ENCODE assay signal across 17 cellular contexts in the genomic region with DNA sequence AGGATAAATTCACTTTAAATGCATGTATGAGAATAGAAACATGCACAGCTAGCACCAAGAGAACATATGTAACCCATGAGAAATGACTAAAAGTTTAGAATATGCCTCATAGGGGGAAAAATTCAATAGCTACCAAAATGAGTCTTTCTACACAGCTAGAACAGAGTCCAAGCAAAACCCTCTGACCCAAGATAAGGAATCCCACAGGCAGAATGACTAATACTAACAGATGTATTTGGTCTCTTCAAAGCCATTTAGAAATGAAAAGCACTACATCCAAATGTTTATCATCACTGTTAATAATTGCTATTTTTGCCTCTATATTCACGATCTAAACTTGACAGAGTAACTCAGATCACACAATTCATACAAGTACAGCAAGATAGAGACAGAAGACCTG. TPM values are rescaled to one million over a fixed set of nuclear protein-coding genes. Genes with fewer than 3 reads are reported as not detected.
DNase-seq lines count a peak whose midpoint lies in the region; ATAC-seq and TF ChIP-seq lines count a peak whose summit lies in the region.
"Had no signal": no experiment of that assay in that cellular context is flagged by ENCODE, and none has a peak within 500 bp of the region (broad histone marks: within the 10 kb centered on the region; RNA-seq: fewer than 3 reads in every experiment).

No MANE protein-coding gene starts in this region.

- no peak overlapping the region for H3K27ac Mint-ChIP-seq in activated CD4-positive, alpha-beta T cell treated with anti-CD3 and anti-CD28 coated beads for 36 hours
- H3K27ac Mint-ChIP-seq: activated CD8-positive, alpha-beta memory T cell treated with anti-CD3 and anti-CD28 coated beads, Interleukin-2, amount 10 ng/mL, durations not matched to agents 7 days and 5 days; activated naive CD8-positive, alpha-beta T cell; nephron had no signal

- POLR2A ChIA-PET in activated CD4-positive, alpha-beta T cell treated with anti-CD3 and anti-CD28 coated beads for 36 hours (lab: Charles Lee) = no interaction called here
- POLR2A ChIA-PET in SK-N-SH (lab: Yijun Ruan, JAX) = no interaction called here

- no peaks in the 10 kb centered on the region for H4K20me1 ChIP-seq in SK-N-SH (ENCODE audit: insufficient read depth)
- no peaks in the 10 kb centered on the region for H4K20me1 ChIP-seq in smooth muscle cell (ENCODE audit: low read depth)

- no peak overlapping the region for H3K4me3 Mint-ChIP-seq in activated CD4-positive, alpha-beta T cell treated with anti-CD3 and anti-CD28 coated beads for 36 hours
- H3K4me3 Mint-ChIP-seq: activated CD8-positive, alpha-beta memory T cell treated with anti-CD3 and anti-CD28 coated beads, Interleukin-2, amount 10 ng/mL, durations not matched to agents 7 days and 5 days; activated naive CD8-positive, alpha-beta T cell; nephron had no signal

- H3K9ac ChIP-seq in SK-N-SH (no peak overlapping the region), smooth muscle cell (ENCODE audit: low read depth) (peak overlapping the region; percentile 17)

- ATAC-seq in activated CD4-positive, alpha-beta T cell treated with anti-CD3 and anti-CD28 coated beads for 36 hours = peak; percentile 30
- no peak for ATAC-seq in left colon
- ATAC-seq: activated CD8-positive, alpha-beta memory T cell treated with anti-CD3 and anti-CD28 coated beads, Interleukin-2, amount 10 ng/mL, durations not matched to agents 7 days and 5 days had no signal

- intact Hi-C loops in activated CD4-positive, alpha-beta T cell treated with anti-CD3 and anti-CD28 coated beads for 36 hours (cut with DNase I, micrococcal nuclease) = no loop called here
- intact Hi-C loops in left colon (cut with DNase I, micrococcal nuclease) = no loop called here

- WGBS in SK-N-SH (ENCODE audit: low lambda C conversion rate) = 6% methylated on average over 1 of the region's 1 CpG
- 9% methylated on average over 1 of the region's 1 CpG for WGBS in smooth muscle cell (ENCODE audit: low lambda C conversion rate)

- TF ChIP-seq EP300 in SK-N-SH (IDR thresholded peaks at IDR 0.05; ENCODE audit: borderline replicate concordance in 1 of 2, low read depth in 1 of 2, low read length in 1 of 2) = peak in 1 of 2 experiments; percentile 71; a peak in 2 of 4 replicates

- TF ChIP-seq CTCF in SK-N-SH (IDR thresholded peaks at IDR 0.05) (no peak), smooth muscle cell (IDR thresholded peaks at IDR 0.05; ENCODE audit: borderline replicate concordance, insufficient read depth, poor library complexity, severe bottlenecking) (no peak)

- TF ChIP-seq RAD21 in SK-N-SH (IDR thresholded peaks at IDR 0.05; ENCODE audit: low read length) = no peak

- CTCF ChIA-PET in activated CD4-positive, alpha-beta T cell treated with anti-CD3 and anti-CD28 coated beads for 36 hours (lab: Charles Lee) = interaction anchor here (0.7 kb wide), 1 partner anchor 36 kb away, joined by 3 read pairs; no protein-coding TSS in a partner anchor
- CTCF ChIA-PET in SK-N-SH (lab: Yijun Ruan, JAX) = interaction anchor here (0.7 to 1.4 kb wide), 4 partner anchors 13 to 335 kb away, joined by 3 to 6 read pairs (median 4); partner anchors contain the start of gene SRGAP1

- H3K4me1 ChIP-seq in SK-N-SH (ENCODE audit: control insufficient read depth in 1 of 2, insufficient read depth in 2 of 2, low read depth in 1 of 2, low read length in 1 of 2) (peaks cover 3 to 27% of the 10 kb centered on the region in 2 experiments), smooth muscle cell (ENCODE audit: low read depth) (peaks cover 6% of the 10 kb centered on the region)

- H3K79me2 ChIP-seq in SK-N-SH (ENCODE audit: insufficient read depth) (no peaks in the 10 kb centered on the region), smooth muscle cell (ENCODE audit: low read depth) (no peaks in the 10 kb centered on the region)

- no peaks in the 10 kb centered on the region for H3K4me1 Mint-ChIP-seq in activated CD4-positive, alpha-beta T cell treated with anti-CD3 and anti-CD28 coated beads for 36 hours
- H3K4me1 Mint-ChIP-seq: activated CD8-positive, alpha-beta memory T cell treated with anti-CD3 and anti-CD28 coated beads, Interleukin-2, amount 10 ng/mL, durations not matched to agents 7 days and 5 days had no signal

- H2AFZ ChIP-seq in SK-N-SH (ENCODE audit: low read depth) = no peak overlapping the region; the same call in 1 of the 2 replicates
- H2AFZ ChIP-seq in smooth muscle cell (ENCODE audit: low read depth) = no peak overlapping the region

- no peaks in the 10 kb centered on the region for H3K27me3 Mint-ChIP-seq in activated CD4-positive, alpha-beta T cell treated with anti-CD3 and anti-CD28 coated beads for 36 hours
- H3K27me3 Mint-ChIP-seq: activated CD8-positive, alpha-beta memory T cell treated with anti-CD3 and anti-CD28 coated beads, Interleukin-2, amount 10 ng/mL, durations not matched to agents 7 days and 5 days; activated naive CD8-positive, alpha-beta T cell had no signal

- no peaks in the 10 kb centered on the region for H3K27me3 ChIP-seq in SK-N-SH (ENCODE audit: insufficient read depth)
- no peaks in the 10 kb centered on the region for H3K27me3 ChIP-seq in smooth muscle cell (ENCODE audit: low read depth)
- H3K27me3 ChIP-seq: SJCRH30 had no signal

- H3F3A ChIP-seq in SK-N-SH (replicated peaks; ENCODE audit: insufficient read depth) (peaks cover 48% of the 10 kb centered on the region), smooth muscle cell (ENCODE audit: low read depth) (peaks cover 27% of the 10 kb centered on the region)

- H3K36me3 Mint-ChIP-seq in activated CD4-positive, alpha-beta T cell treated with anti-CD3 and anti-CD28 coated beads for 36 hours (ENCODE audit: low read depth) = peaks cover 4% of the 10 kb centered on the region
- H3K36me3 Mint-ChIP-seq: activated CD8-positive, alpha-beta memory T cell treated with anti-CD3 and anti-CD28 coated beads, Interleukin-2, amount 10 ng/mL, durations not matched to agents 7 days and 5 days had no signal

- H3K27ac ChIP-seq in SK-N-SH (ENCODE audit: low read depth in 2 of 2, low read length in 1 of 2) (peak overlapping the region in 1 of 2 experiments; percentile 75; a peak in 2 of 4 replicates), smooth muscle cell (ENCODE audit: low read depth) (peak overlapping the region; percentile 80)
- H3K27ac ChIP-seq: 22Rv1, SJCRH30 had no signal

- DNase-seq in activated CD4-positive, alpha-beta T cell treated with anti-CD3 and anti-CD28 coated beads for 36 hours = no peak
- DNase-seq in activated CD4-positive, alpha-beta T cell treated with anti-CD3 and anti-CD28 coated beads, Interleukin-2, amount 50 U/mL, for 1 hour = no peak
- DNase-seq in SK-N-SH (no peak), fibroblast of peridontal ligament (ENCODE audit: extremely low read depth) (peak; percentile 83), smooth muscle cell (lab: John Stamatoyannopoulos, UW; ENCODE audit: unreplicated experiment) (no peak), NCI-H510A treated with DMSO at 0.1 percent for 48 hours (lab: John Stamatoyannopoulos, UW) (no peak), left colon (no peak), RPMI8226 (no peak)
- DNase-seq: activated CD8-positive, alpha-beta memory T cell treated with anti-CD3 and anti-CD28 coated beads, Interleukin-2, amount 10 ng/mL, durations not matched to agents 7 days and 5 days; cortex of kidney; foreskin melanocyte; NCI-H1417 treated with DMSO at 0.1 percent for 48 hours; NCI-H446 treated with DMSO at 0.1 percent for 48 hours had no signal

- H3K36me3 ChIP-seq in SK-N-SH (replicated peaks in 1 of 2; ENCODE audit: control insufficient read depth in 1 of 2, insufficient read depth in 2 of 2, low read length in 1 of 2) (no peaks in the 10 kb centered on the region), smooth muscle cell (ENCODE audit: low read depth) (no peaks in the 10 kb centered on the region)
- H3K36me3 ChIP-seq: SJCRH30 had no signal

- H3K9me2 ChIP-seq in SK-N-SH = no peaks in the 10 kb centered on the region

- H3K9me3 ChIP-seq in SK-N-SH = no peaks in the 10 kb centered on the region
- no peaks in the 10 kb centered on the region for H3K9me3 ChIP-seq in smooth muscle cell (replicated peaks; ENCODE audit: low read depth)

- no peaks in the 10 kb centered on the region for H3K9me3 Mint-ChIP-seq in activated CD4-positive, alpha-beta T cell treated with anti-CD3 and anti-CD28 coated beads for 36 hours (ENCODE audit: low read depth)
- H3K9me3 Mint-ChIP-seq: nephron had no signal

- H3K4me2 ChIP-seq in SK-N-SH (peak overlapping the region; percentile 61), smooth muscle cell (peak overlapping the region; percentile 71)

- H3K4me3 ChIP-seq in SK-N-SH (ENCODE audit: low read depth in 2 of 2, low read length in 1 of 2) = peak overlapping the region in 1 of 2 experiments; percentile 16; a peak in 2 of 4 replicates
- H3K4me3 ChIP-seq in smooth muscle cell = no peak overlapping the region
- H3K4me3 ChIP-seq: SJCRH30 had no signal

TF ChIP-seq in SK-N-SH, 30 proteins besides CTCF, POLR2A, EP300 and RAD21 (continues in another document):
- TF ChIP-seq MEF2A (IDR thresholded peaks at IDR 0.05; ENCODE audit: borderline replicate concordance, low read depth) (peak; percentile 61; the same call in 1 of the 2 replicates), TEAD4 (IDR thresholded peaks at IDR 0.05; ENCODE audit: borderline replicate concordance, insufficient read depth) (peak; percentile 34; the same call in 1 of the 2 replicates), NFIC (IDR thresholded peaks at IDR 0.05; ENCODE audit: borderline replicate concordance) (peak; percentile 66; the same call in 1 of the 2 replicates), FOXJ3 (CRISPR knock-in tag; IDR thresholded peaks at IDR 0.05) (no peak)

RNA-seq across cellular contexts. Expression of gene KICS2, which starts 44.0 kb away (rescaled TPM):
- 10 to 100 TPM; 15.1 to 16.6 TPM for total RNA-seq in activated CD4-positive, alpha-beta T cell treated with anti-CD3 and anti-CD28 coated beads for 36 hours
- 3.7 and 4.1 TPM in 2 replicates for polyA plus RNA-seq in SK-N-SH (2012; rRNA removed)
- 3.8 TPM in 2 replicates for polyA plus RNA-seq in SK-N-SH (2012; cell fraction: cytosol; rRNA removed)
- polyA plus RNA-seq in SK-N-SH (2012; cell fraction: nucleus; rRNA removed) = 8.5 and 9.4 TPM in 2 replicates
- 3.6 and 6.6 TPM in 2 replicates for total RNA-seq in smooth muscle cell
- 0.84 and 1.1 TPM in 2 replicates for polyA plus RNA-seq in smooth muscle cell
- 1 to 10 TPM; 5.2 to 5.7 TPM for total RNA-seq in left colon
